Comparison of ENCODE assay signal across 26 cellular contexts in the genomic region with DNA sequence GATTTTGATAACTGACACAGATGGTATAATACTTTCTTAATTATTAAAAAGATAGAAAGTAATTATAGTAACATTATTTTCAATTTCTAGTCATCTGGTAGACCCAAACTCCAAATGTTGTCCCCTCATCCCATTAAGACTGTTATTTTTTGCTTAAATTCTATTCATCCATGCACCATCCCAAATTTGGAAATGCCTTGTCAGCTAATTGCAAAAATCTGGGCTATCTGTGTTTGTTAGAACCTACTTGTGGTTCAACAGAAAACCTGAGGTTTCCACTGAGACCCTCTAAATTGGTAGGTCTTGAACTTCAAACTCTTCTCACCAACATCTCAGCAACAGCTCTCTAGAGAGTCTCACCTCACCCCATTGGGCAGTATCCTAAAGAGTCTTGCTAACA.
"Had no signal": no experiment of that assay in that cellular context is flagged by ENCODE, and none has a peak within 500 bp of the region (broad histone marks: within the 10 kb centered on the region; RNA-seq: fewer than 3 reads in every experiment).

No MANE protein-coding gene starts in this region.

- H3K36me3 ChIP-seq: colonic mucosa, esophagus squamous epithelium, gastrocnemius medialis, heart right ventricle, left lung, lower lobe of right lung had no signal

- H3K4me3 ChIP-seq: colonic mucosa, esophagus squamous epithelium, gastrocnemius medialis, heart right ventricle, left lung, lower lobe of right lung, mucosa of descending colon had no signal

- FAIRE-seq: endometrium, islet of Langerhans, keratinocyte had no signal

- H3K27me3 ChIP-seq: colonic mucosa, esophagus squamous epithelium, gastrocnemius medialis, heart right ventricle, left lung had no signal

- DNase-seq: colonic mucosa; cortex of kidney; effector CD8-positive, alpha-beta T cell; effector memory CD8-positive, alpha-beta T cell; endodermal cell; erythroblast; esophagus squamous epithelium; foreskin fibroblast; foreskin melanocyte; gastrocnemius medialis; glutamatergic neuron; head of caudate nucleus; heart right ventricle; hippocampal formation; left cardiac atrium; left lung; left ventricle myocardium superior; lower lobe of right lung; mesenchymal stem cell; mucosa of descending colon; naive B cell had no signal

- H3K4me1 ChIP-seq: colonic mucosa, esophagus squamous epithelium, gastrocnemius medialis, heart right ventricle, left lung, lower lobe of right lung had no signal

- ATAC-seq: effector memory CD8-positive, alpha-beta T cell; esophagus mucosa; gastrocnemius medialis; heart right ventricle; left cardiac atrium; left lung; left ventricle myocardium superior; lower lobe of right lung; mucosa of descending colon had no signal

- H3K27ac ChIP-seq: colonic mucosa, epithelial cell of prostate, esophagus squamous epithelium, gastrocnemius medialis, heart right ventricle, left lung, lower lobe of right lung had no signal

- H3K9me3 ChIP-seq: colonic mucosa, esophagus squamous epithelium, gastrocnemius medialis, lower lobe of right lung had no signal
